In genomic region chr4:72704925-72705640, GRCh38 we compare ENCODE assay signal across 1 cellular context.
TF ChIP-seq lines count a peak whose summit lies in the region.
"Not testable (repeated sequence)": the region's sequence is repeated elsewhere in the genome, so short reads cannot be mapped to it uniquely, and the experiment has no call there.

No MANE protein-coding gene starts in this region.

TF ChIP-seq in K562, 482 proteins besides CTCF, POLR2A, EP300 and RAD21 (continued from another document and continues in another):
- TF ChIP-seq HMBOX1 (IDR thresholded peaks at IDR 0.05) (peak; percentile 98), POLR2H (tag; IDR thresholded peaks at IDR 0.05; ENCODE audit: low read depth) (peak; percentile 35; the same call in 1 of the 2 replicates), DDX20 (tag; IDR thresholded peaks at IDR 0.05; ENCODE audit: low read depth) (peak; percentile 86), GMEB1 (CRISPR knock-in tag; IDR thresholded peaks at IDR 0.05) (peak; percentile 30; the same call in 1 of the 2 replicates), ZNF23 (CRISPR knock-in tag; IDR thresholded peaks at IDR 0.05) (peak; percentile 10; the same call in 1 of the 2 replicates), DPF2 (IDR thresholded peaks at IDR 0.05) (peak; percentile 74), ZNF76 (CRISPR knock-in tag; IDR thresholded peaks at IDR 0.05; ENCODE audit: borderline replicate concordance) (peak; percentile 95), ZNF197 (CRISPR knock-in tag; IDR thresholded peaks at IDR 0.05; ENCODE audit: low read depth) (peak; percentile 75; the same call in 1 of the 2 replicates), ZNF311 (CRISPR knock-in tag; IDR thresholded peaks at IDR 0.05) (peak; percentile 74; the same call in 1 of the 2 replicates), VEZF1 (CRISPR knock-in tag; IDR thresholded peaks at IDR 0.05) (0 out of 2 replicates have a peak, but pooled peaks have one; percentile 12), ZNF589 (CRISPR knock-in tag; IDR thresholded peaks at IDR 0.05; ENCODE audit: low read depth) (peak; percentile 95), ARID1B (IDR thresholded peaks at IDR 0.05) (peak; percentile 55), ZNF668 (CRISPR knock-in tag; IDR thresholded peaks at IDR 0.05) (peak; percentile 76; the same call in 1 of the 2 replicates), DMBX1 (CRISPR knock-in tag; IDR thresholded peaks at IDR 0.05; ENCODE audit: borderline replicate concordance) (peak; percentile 98), HSF4 (CRISPR knock-in tag; IDR thresholded peaks at IDR 0.05; ENCODE audit: borderline replicate concordance) (peak; percentile 52; the same call in 1 of the 2 replicates), ETV1 (tag; conservative IDR thresholded peaks at IDR 0.05; ENCODE audit: low read depth) (peak; percentile 56), MECOM (CRISPR knock-in tag; IDR thresholded peaks at IDR 0.05) (peak; percentile 90), CREB3 (tag; conservative IDR thresholded peaks at IDR 0.05; ENCODE audit: low read depth) (peak; percentile 80), HIVEP1 (CRISPR knock-in tag; IDR thresholded peaks at IDR 0.05) (peak; percentile 92), GTF2A2 (tag; IDR thresholded peaks at IDR 0.05) (peak; percentile 83), CBFA2T3 (IDR thresholded peaks at IDR 0.05) (peak; percentile 53), HDAC8 (tag; IDR thresholded peaks at IDR 0.05) (0 out of 2 replicates have a peak, but pooled peaks have one; percentile 57), ZNF41 (CRISPR knock-in tag; conservative IDR thresholded peaks at IDR 0.05) (peak; percentile 83), SOX6 (IDR thresholded peaks at IDR 0.05) (peak; percentile 63), KLF6 (CRISPR knock-in tag; IDR thresholded peaks at IDR 0.05; ENCODE audit: borderline replicate concordance) (peak; percentile 94; the same call in 1 of the 2 replicates), SMAD3 (CRISPR knock-in tag; conservative IDR thresholded peaks at IDR 0.05) (peak; percentile 85; the same call in 1 of the 2 replicates), ZNF165 (CRISPR knock-in tag; IDR thresholded peaks at IDR 0.05; ENCODE audit: borderline replicate concordance) (0 out of 2 replicates have a peak, but pooled peaks have one; percentile 38), TAF7 (tag; IDR thresholded peaks at IDR 0.05) (peak; percentile 10; the same call in 1 of the 2 replicates), BACH1 (tag; IDR thresholded peaks at IDR 0.05) (peak; percentile 84), ZNF79 (CRISPR knock-in tag; IDR thresholded peaks at IDR 0.05; ENCODE audit: low read depth) (peak; percentile 80), ZNF175 (CRISPR knock-in tag; IDR thresholded peaks at IDR 0.05; ENCODE audit: low read depth) (peak; percentile 88), ZNF644 (tag; IDR thresholded peaks at IDR 0.05; ENCODE audit: low read depth) (peak; percentile 76; the same call in 1 of the 2 replicates), ZNF584 (CRISPR knock-in tag; IDR thresholded peaks at IDR 0.05; ENCODE audit: low read depth) (peak; percentile 80), MYC (CRISPR knock-in tag; IDR thresholded peaks at IDR 0.05; ENCODE audit: borderline replicate concordance, low read depth) (peak; percentile 72; the same call in 1 of the 2 replicates), CXXC5 (CRISPR knock-in tag; IDR thresholded peaks at IDR 0.05) (peak; percentile 80), PATZ1 (CRISPR knock-in tag; IDR thresholded peaks at IDR 0.05; ENCODE audit: borderline replicate concordance) (peak; percentile 88; the same call in 1 of the 2 replicates), DACH1 (IDR thresholded peaks at IDR 0.05; ENCODE audit: partially characterized antibody) (peak; percentile 24), ZNF239 (CRISPR knock-in tag; IDR thresholded peaks at IDR 0.05) (peak; percentile 73), ZNF592 (IDR thresholded peaks at IDR 0.05) (peak; percentile 97), NR2C1 (tag; IDR thresholded peaks at IDR 0.05) (peak; percentile 58)
- TF ChIP-seq, protein P1, sequence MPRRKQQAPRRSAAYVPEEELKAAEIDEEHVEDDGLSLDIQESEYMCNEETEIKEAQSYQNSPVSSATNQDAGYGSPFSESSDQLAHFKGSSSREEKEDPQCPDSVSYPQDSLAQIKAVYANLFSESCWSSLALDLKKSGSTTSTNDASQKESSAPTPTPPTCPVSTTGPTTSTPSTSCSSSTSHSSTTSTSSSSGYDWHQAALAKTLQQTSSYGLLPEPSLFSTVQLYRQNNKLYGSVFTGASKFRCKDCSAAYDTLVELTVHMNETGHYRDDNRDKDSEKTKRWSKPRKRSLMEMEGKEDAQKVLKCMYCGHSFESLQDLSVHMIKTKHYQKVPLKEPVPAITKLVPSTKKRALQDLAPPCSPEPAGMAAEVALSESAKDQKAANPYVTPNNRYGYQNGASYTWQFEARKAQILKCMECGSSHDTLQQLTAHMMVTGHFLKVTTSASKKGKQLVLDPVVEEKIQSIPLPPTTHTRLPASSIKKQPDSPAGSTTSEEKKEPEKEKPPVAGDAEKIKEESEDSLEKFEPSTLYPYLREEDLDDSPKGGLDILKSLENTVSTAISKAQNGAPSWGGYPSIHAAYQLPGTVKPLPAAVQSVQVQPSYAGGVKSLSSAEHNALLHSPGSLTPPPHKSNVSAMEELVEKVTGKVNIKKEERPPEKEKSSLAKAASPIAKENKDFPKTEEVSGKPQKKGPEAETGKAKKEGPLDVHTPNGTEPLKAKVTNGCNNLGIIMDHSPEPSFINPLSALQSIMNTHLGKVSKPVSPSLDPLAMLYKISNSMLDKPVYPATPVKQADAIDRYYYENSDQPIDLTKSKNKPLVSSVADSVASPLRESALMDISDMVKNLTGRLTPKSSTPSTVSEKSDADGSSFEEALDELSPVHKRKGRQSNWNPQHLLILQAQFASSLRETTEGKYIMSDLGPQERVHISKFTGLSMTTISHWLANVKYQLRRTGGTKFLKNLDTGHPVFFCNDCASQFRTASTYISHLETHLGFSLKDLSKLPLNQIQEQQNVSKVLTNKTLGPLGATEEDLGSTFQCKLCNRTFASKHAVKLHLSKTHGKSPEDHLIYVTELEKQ (CRISPR knock-in tag; IDR thresholded peaks at IDR 0.05) = peak; percentile 89
- TF ChIP-seq, protein P2, sequence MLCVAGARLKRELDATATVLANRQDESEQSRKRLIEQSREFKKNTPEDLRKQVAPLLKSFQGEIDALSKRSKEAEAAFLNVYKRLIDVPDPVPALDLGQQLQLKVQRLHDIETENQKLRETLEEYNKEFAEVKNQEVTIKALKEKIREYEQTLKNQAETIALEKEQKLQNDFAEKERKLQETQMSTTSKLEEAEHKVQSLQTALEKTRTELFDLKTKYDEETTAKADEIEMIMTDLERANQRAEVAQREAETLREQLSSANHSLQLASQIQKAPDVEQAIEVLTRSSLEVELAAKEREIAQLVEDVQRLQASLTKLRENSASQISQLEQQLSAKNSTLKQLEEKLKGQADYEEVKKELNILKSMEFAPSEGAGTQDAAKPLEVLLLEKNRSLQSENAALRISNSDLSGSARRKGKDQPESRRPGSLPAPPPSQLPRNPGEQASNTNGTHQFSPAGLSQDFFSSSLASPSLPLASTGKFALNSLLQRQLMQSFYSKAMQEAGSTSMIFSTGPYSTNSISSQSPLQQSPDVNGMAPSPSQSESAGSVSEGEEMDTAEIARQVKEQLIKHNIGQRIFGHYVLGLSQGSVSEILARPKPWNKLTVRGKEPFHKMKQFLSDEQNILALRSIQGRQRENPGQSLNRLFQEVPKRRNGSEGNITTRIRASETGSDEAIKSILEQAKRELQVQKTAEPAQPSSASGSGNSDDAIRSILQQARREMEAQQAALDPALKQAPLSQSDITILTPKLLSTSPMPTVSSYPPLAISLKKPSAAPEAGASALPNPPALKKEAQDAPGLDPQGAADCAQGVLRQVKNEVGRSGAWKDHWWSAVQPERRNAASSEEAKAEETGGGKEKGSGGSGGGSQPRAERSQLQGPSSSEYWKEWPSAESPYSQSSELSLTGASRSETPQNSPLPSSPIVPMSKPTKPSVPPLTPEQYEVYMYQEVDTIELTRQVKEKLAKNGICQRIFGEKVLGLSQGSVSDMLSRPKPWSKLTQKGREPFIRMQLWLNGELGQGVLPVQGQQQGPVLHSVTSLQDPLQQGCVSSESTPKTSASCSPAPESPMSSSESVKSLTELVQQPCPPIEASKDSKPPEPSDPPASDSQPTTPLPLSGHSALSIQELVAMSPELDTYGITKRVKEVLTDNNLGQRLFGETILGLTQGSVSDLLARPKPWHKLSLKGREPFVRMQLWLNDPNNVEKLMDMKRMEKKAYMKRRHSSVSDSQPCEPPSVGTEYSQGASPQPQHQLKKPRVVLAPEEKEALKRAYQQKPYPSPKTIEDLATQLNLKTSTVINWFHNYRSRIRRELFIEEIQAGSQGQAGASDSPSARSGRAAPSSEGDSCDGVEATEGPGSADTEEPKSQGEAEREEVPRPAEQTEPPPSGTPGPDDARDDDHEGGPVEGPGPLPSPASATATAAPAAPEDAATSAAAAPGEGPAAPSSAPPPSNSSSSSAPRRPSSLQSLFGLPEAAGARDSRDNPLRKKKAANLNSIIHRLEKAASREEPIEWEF (CRISPR knock-in tag; IDR thresholded peaks at IDR 0.05) = 0 out of 2 replicates have a peak, but pooled peaks have one; percentile 39
- not testable (repeated sequence) for TF ChIP-seq MYC (IDR thresholded peaks at IDR 0.05; ENCODE audit: low read depth, low read length); NR2C1 (IDR thresholded peaks at IDR 0.05)
